9 cellular contexts compared by ENCODE assay signal in genomic region chr12:74317078-74317581, GRCh38.
A peak's percentile ranks its signal among the peaks of the same experiment; 100 is the strongest.
DNase-seq lines count a peak whose midpoint lies in the region; ATAC-seq and TF ChIP-seq lines count a peak whose summit lies in the region.
"Had no signal": no experiment of that assay in that cellular context is flagged by ENCODE, and none has a peak within 500 bp of the region (broad histone marks: within the 10 kb centered on the region; RNA-seq: fewer than 3 reads in every experiment).

No MANE protein-coding gene starts in this region.

- peak in 1 of 2 donors; percentile 36 for TF ChIP-seq CTCF in right atrium auricular region (IDR thresholded peaks at IDR 0.05)
- peak; percentile 34 for TF ChIP-seq CTCF in SK-N-SH (IDR thresholded peaks at IDR 0.05)

- H3K36me3 ChIP-seq in right atrium auricular region (no peaks in the 10 kb centered on the region), SK-N-SH (replicated peaks in 1 of 2; ENCODE audit: control insufficient read depth in 1 of 2, insufficient read depth in 2 of 2, low read length in 1 of 2) (no peaks in the 10 kb centered on the region)

- no peak overlapping the region for H3K27ac Mint-ChIP-seq in activated T-cell treated with anti-CD3 and anti-CD28 coated beads, Interleukin-2, amount 50 U/mL, for 72 hours
- H3K27ac Mint-ChIP-seq: CD4-positive, CD25-positive, alpha-beta regulatory T cell had no signal

- H3K4me2 ChIP-seq in SK-N-SH: no peak overlapping the region

- TF ChIP-seq RAD21 in SK-N-SH (IDR thresholded peaks at IDR 0.05; ENCODE audit: low read length): peak; percentile 47

- H3K4me1 Mint-ChIP-seq in activated T-cell treated with anti-CD3 and anti-CD28 coated beads, Interleukin-2, amount 50 U/mL, for 72 hours (ENCODE audit: low read depth): no peaks in the 10 kb centered on the region
- H3K4me1 Mint-ChIP-seq: CD4-positive, CD25-positive, alpha-beta regulatory T cell had no signal

- DNase-seq in Right ventricle myocardium superior (peak; percentile 45), right atrium auricular region (ENCODE audit: low spot score) (no peak), SK-N-SH (no peak), iPS DF 19.7 (ENCODE audit: low read depth, low spot score) (peak; percentile 33)
- no peak for DNase-seq in activated CD4-positive, CD25-positive, alpha-beta regulatory T cell treated with anti-CD3 and anti-CD28 coated beads, Interleukin-2, amount 50 U/mL, for 72 hours
- DNase-seq in activated T-cell treated with anti-CD3 and anti-CD28 coated beads, Interleukin-2, amount 50 U/mL, for 72 hours: no peak
- DNase-seq in stimulated activated CD4-positive, alpha-beta T cell treated with anti-CD3 and anti-CD28 coated beads, Interleukin-15, amount 100 ng/mL, for 24 hours: no peak
- DNase-seq: CD4-positive, CD25-positive, alpha-beta regulatory T cell had no signal

- no peaks in the 10 kb centered on the region for H3K4me1 ChIP-seq in right atrium auricular region
- H3K4me1 ChIP-seq in SK-N-SH (ENCODE audit: control insufficient read depth in 1 of 2, insufficient read depth in 2 of 2, low read depth in 1 of 2, low read length in 1 of 2): peaks cover 0 to 5% of the 10 kb centered on the region in 2 experiments; a peak in 1 of 4 replicates

- H3F3A ChIP-seq in SK-N-SH (replicated peaks; ENCODE audit: insufficient read depth): no peaks in the 10 kb centered on the region

- no peaks in the 10 kb centered on the region for H3K36me3 Mint-ChIP-seq in activated T-cell treated with anti-CD3 and anti-CD28 coated beads, Interleukin-2, amount 50 U/mL, for 72 hours (ENCODE audit: insufficient read depth in 2 of 2)
- H3K36me3 Mint-ChIP-seq: CD4-positive, CD25-positive, alpha-beta regulatory T cell had no signal

- no peak overlapping the region for H3K9ac ChIP-seq in SK-N-SH

- POLR2A ChIA-PET in SK-N-SH (lab: Yijun Ruan, JAX): no interaction called here

- intact Hi-C loops in Right ventricle myocardium superior (cut with DNase I): no loop called here

- peaks cover 0 to 2% of the 10 kb centered on the region in 2 donors for H3K9me3 Mint-ChIP-seq in activated T-cell treated with anti-CD3 and anti-CD28 coated beads, Interleukin-2, amount 50 U/mL, for 72 hours

- H3K4me3 ChIP-seq in right atrium auricular region: no peak overlapping the region
- H3K4me3 ChIP-seq in SK-N-SH (ENCODE audit: low read depth in 2 of 2, low read length in 1 of 2): no peak overlapping the region; a peak in 1 of 4 replicates

- 0% methylated on average over 1 of the region's 1 CpG for WGBS in SK-N-SH (ENCODE audit: low lambda C conversion rate)

- H3K27ac ChIP-seq in right atrium auricular region: no peak overlapping the region
- no peak overlapping the region for H3K27ac ChIP-seq in SK-N-SH (ENCODE audit: low read depth in 2 of 2, low read length in 1 of 2)

- ATAC-seq in Right ventricle myocardium superior (ENCODE audit: poor library complexity): peak; percentile 89
- no peak for ATAC-seq in activated T-cell treated with anti-CD3 and anti-CD28 coated beads, Interleukin-2, amount 50 U/mL, for 72 hours (replicated peaks in 1 of 2)
- no peak for ATAC-seq in activated CD4-positive, CD25-positive, alpha-beta regulatory T cell treated with anti-CD3 and anti-CD28 coated beads, Interleukin-2, amount 50 U/mL, for 24 hours

- H3K27me3 Mint-ChIP-seq in activated T-cell treated with anti-CD3 and anti-CD28 coated beads, Interleukin-2, amount 50 U/mL, for 72 hours (ENCODE audit: low read depth): no peaks in the 10 kb centered on the region
- H3K27me3 Mint-ChIP-seq: CD4-positive, CD25-positive, alpha-beta regulatory T cell had no signal

- H3K27me3 ChIP-seq in right atrium auricular region (no peaks in the 10 kb centered on the region), SK-N-SH (ENCODE audit: insufficient read depth) (no peaks in the 10 kb centered on the region; the same call in 1 of the 2 replicates)

- H2AFZ ChIP-seq in SK-N-SH (ENCODE audit: low read depth): no peak overlapping the region

- CTCF ChIA-PET in SK-N-SH (lab: Yijun Ruan, JAX): interaction anchor here (0.9 kb wide), 1 partner anchor 12 kb away, joined by 4 read pairs; no protein-coding TSS in a partner anchor

- no peaks in the 10 kb centered on the region for H3K79me2 ChIP-seq in SK-N-SH (ENCODE audit: insufficient read depth)

- TF ChIP-seq EP300 in SK-N-SH (IDR thresholded peaks at IDR 0.05; ENCODE audit: borderline replicate concordance in 1 of 2, low read depth in 1 of 2, low read length in 1 of 2): no peak

- H3K9me3 ChIP-seq in right atrium auricular region (no peaks in the 10 kb centered on the region), SK-N-SH (no peaks in the 10 kb centered on the region)

- H4K20me1 ChIP-seq in SK-N-SH (ENCODE audit: insufficient read depth): no peaks in the 10 kb centered on the region

- H3K4me3 Mint-ChIP-seq in activated T-cell treated with anti-CD3 and anti-CD28 coated beads, Interleukin-2, amount 50 U/mL, for 72 hours: no peak overlapping the region
- H3K4me3 Mint-ChIP-seq: CD4-positive, CD25-positive, alpha-beta regulatory T cell had no signal

- H3K9me2 ChIP-seq in SK-N-SH: no peaks in the 10 kb centered on the region

TF ChIP-seq in SK-N-SH, 30 proteins besides CTCF, POLR2A, EP300 and RAD21:
- TF ChIP-seq TAF1 (IDR thresholded peaks at IDR 0.05; ENCODE audit: borderline replicate concordance, low read depth, low read length) (no peak), POLR2AphosphoS5 (IDR thresholded peaks at IDR 0.05; ENCODE audit: low read depth, low read length) (no peak), MEF2A (IDR thresholded peaks at IDR 0.05; ENCODE audit: borderline replicate concordance, low read depth) (no peak), MXI1 (IDR thresholded peaks at IDR 0.05; ENCODE audit: low read depth, low read length) (no peak), GATA2 (CRISPR knock-in tag; IDR thresholded peaks at IDR 0.05) (no peak), RCOR1 (IDR thresholded peaks at IDR 0.05; ENCODE audit: low read length) (no peak), ZBTB33 (IDR thresholded peaks at IDR 0.05; ENCODE audit: borderline replicate concordance, low read depth) (no peak), NFIC (IDR thresholded peaks at IDR 0.05; ENCODE audit: borderline replicate concordance) (no peak), RFX5 (IDR thresholded peaks at IDR 0.05; ENCODE audit: low read length) (no peak), CHD2 (IDR thresholded peaks at IDR 0.05; ENCODE audit: low read length, partially characterized antibody) (no peak), SIN3A (IDR thresholded peaks at IDR 0.05; ENCODE audit: borderline replicate concordance, low read depth, low read length) (no peak)

Comparison
In these comparisons a context has a peak if more than half of its experiments do, and no peak if none do; other contexts are left out.
1. DNase-seq: peak in Right ventricle myocardium superior (single experiment) and iPS DF 19.7 (single experiment); none in right atrium auricular region (single experiment), SK-N-SH (single experiment), activated CD4-positive, CD25-positive, alpha-beta regulatory T cell treated with anti-CD3 and anti-CD28 coated beads, Interleukin-2, amount 50 U/mL, for 72 hours (single experiment), activated T-cell treated with anti-CD3 and anti-CD28 coated beads, Interleukin-2, amount 50 U/mL, for 72 hours (0 of 2) and stimulated activated CD4-positive, alpha-beta T cell treated with anti-CD3 and anti-CD28 coated beads, Interleukin-15, amount 100 ng/mL, for 24 hours (single experiment).